8 cellular contexts compared by ENCODE assay signal in the genomic region with DNA sequence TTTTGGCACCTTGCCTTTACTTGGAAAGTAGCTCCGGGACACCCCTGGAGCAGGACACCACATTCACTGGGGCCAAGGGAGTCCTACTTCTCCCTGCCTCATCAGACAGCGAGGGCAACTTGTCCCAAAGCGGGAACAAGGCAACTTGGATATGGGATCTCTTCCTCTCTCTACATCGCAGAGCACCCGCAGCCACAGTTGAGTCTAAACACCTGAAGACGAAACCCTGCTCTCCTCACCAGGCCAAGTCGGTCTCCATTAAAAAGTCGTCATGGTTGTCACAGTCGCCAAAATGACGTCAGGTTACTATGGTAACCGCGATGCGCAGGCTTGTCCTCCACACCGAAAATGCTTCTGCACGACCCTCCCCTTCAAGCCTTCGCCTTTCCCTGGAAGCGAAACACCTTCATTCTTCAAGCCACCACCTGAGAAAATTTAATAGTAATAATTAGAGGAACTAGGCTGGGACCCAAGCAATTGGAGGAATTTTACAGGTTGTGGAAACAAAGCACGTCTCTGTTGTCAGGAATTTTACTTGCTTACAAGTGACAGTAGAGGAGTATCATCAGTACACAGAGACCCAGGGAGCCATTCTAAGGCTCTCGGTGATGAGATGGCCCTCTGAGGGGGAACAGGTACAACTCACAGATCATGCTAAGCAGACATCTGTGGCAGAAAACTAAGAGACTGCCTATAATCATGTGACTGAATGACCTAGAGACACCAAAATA. TPM values are rescaled to one million over a fixed set of nuclear protein-coding genes. Genes with fewer than 3 reads are reported as not detected.
DNase-seq lines count a peak whose midpoint lies in the region; ATAC-seq, FAIRE-seq and TF ChIP-seq lines count a peak whose summit lies in the region.

No MANE protein-coding gene starts in this region.

- TF ChIP-seq CTCF in CD14-positive monocyte (IDR thresholded peaks at IDR 0.05) (no peak), mesothelial cell of epicardium (IDR thresholded peaks at IDR 0.05; ENCODE audit: unreplicated experiment) (no peak)

- FAIRE-seq in HTR-8/SVneo (lab: Jason Lieb, UNC), result no peak

- H3K9me3 Mint-ChIP-seq in CD14-positive monocyte (no peaks in the 10 kb centered on the region), mesothelial cell of epicardium (peaks cover 8% of the 10 kb centered on the region)

- H3K4me1 Mint-ChIP-seq in CD14-positive monocyte, result peaks cover 12% of the 10 kb centered on the region
- peaks cover 5% of the 10 kb centered on the region for H3K4me1 Mint-ChIP-seq in mesothelial cell of epicardium

- intact Hi-C loops in CD14-positive monocyte (cut with micrococcal nuclease), result no loop called here

- ATAC-seq in GM19463 (IDR thresholded peaks at IDR 0.05; ENCODE audit: unreplicated experiment), result peak; percentile 95

- H3K27me3 Mint-ChIP-seq in CD14-positive monocyte (ENCODE audit: low read depth in 3 of 3) (peaks cover 0 to 9% (median 4%) of the 10 kb centered on the region in 3 donors), mesothelial cell of epicardium (ENCODE audit: low read depth) (no peaks in the 10 kb centered on the region)

- H3K4me3 Mint-ChIP-seq in CD14-positive monocyte (peak overlapping the region; percentile 81 to 94), mesothelial cell of epicardium (peak overlapping the region; percentile 82)

- H3K36me3 Mint-ChIP-seq in CD14-positive monocyte (no peaks in the 10 kb centered on the region), mesothelial cell of epicardium (no peaks in the 10 kb centered on the region)

- H3K27ac Mint-ChIP-seq in CD14-positive monocyte (peak overlapping the region; percentile 7 to 89 (median 77)), mesothelial cell of epicardium (peak overlapping the region; percentile 91)

- DNase-seq in CD14-positive monocyte (ENCODE audit: low spot score) (no peak), HTR-8/SVneo (ENCODE audit: insufficient read length, low spot score) (peak; percentile 26), ecto neural progenitor cell (ENCODE audit: low spot score) (peak; percentile 86), mesothelial cell of epicardium (ENCODE audit: low spot score in 2 of 2, unreplicated experiment in 2 of 2) (peak in 1 of 2 experiments; percentile 73), DMS 273 (lab: John Stamatoyannopoulos, UW; ENCODE audit: unreplicated experiment) (no peak)
- DNase-seq in activated CD4-positive, alpha-beta T cell treated with anti-CD3 and anti-CD28 coated beads for 48 hours, result peak; percentile 76
- peak; percentile 47 for DNase-seq in stimulated activated CD8-positive, alpha-beta memory T cell treated with anti-CD3 and anti-CD28 coated beads, Interleukin-4, amount 100 ng/mL, for 24 hours (ENCODE audit: low read depth)

RNA-seq across cellular contexts. Expression of a gene that starts 30.5 kb away (rescaled TPM):
- 10 to 100 TPM in 1 of 2 donors, 1 to 10 TPM in 1; 8.5 to 10.7 TPM for polyA plus RNA-seq in CD14-positive monocyte
- total RNA-seq in mesothelial cell of epicardium, result 59.8 to 64.6 TPM (median 63.1 TPM) in 3 replicates

RNA-seq across cellular contexts. Expression of a gene that starts 35.6 kb away (rescaled TPM):
- not detected for polyA plus RNA-seq in CD14-positive monocyte
- total RNA-seq in mesothelial cell of epicardium, result 0.78 to 1.5 TPM (median 1.3 TPM) in 3 replicates

RNA-seq across cellular contexts. Expression of a gene that starts 52.9 kb away (rescaled TPM):
- 1 to 10 TPM; 1.8 to 2.1 TPM for polyA plus RNA-seq in CD14-positive monocyte
- 11.9 to 13.0 TPM (median 11.9 TPM) in 3 replicates for total RNA-seq in mesothelial cell of epicardium

Comparison
In these comparisons a context has a peak if more than half of its experiments do, and no peak if none do; other contexts are left out.
1. DNase-seq: peak in HTR-8/SVneo (single experiment), activated CD4-positive, alpha-beta T cell treated with anti-CD3 and anti-CD28 coated beads for 48 hours (single experiment), ecto neural progenitor cell (single experiment) and stimulated activated CD8-positive, alpha-beta memory T cell treated with anti-CD3 and anti-CD28 coated beads, Interleukin-4, amount 100 ng/mL, for 24 hours (single experiment); none in CD14-positive monocyte (single experiment) and DMS 273 (single experiment).